ENCODE assay signal across 18 cellular contexts in genomic region chr1:61873581-61873980, GRCh38.
"Had no signal": no experiment of that assay in that cellular context is flagged by ENCODE, and none has a peak within 500 bp of the region (broad histone marks: within the 10 kb centered on the region; RNA-seq: fewer than 3 reads in every experiment).

No MANE protein-coding gene starts in this region.

- H3K4me3 ChIP-seq: mucosa of descending colon had no signal

- H3K9me3 ChIP-seq: mucosa of descending colon had no signal

- FAIRE-seq: islet of Langerhans, TTC549, urothelium cell line had no signal

- DNase-seq: activated CD4-positive, alpha-beta T cell treated with anti-CD3 and anti-CD28 coated beads, Interleukin-2, amount 10 ng/mL, durations not matched to agents 24 days and 14 days; activated CD4-positive, CD25-positive, alpha-beta regulatory T cell; activated CD8-positive, alpha-beta memory T cell treated with anti-CD3 and anti-CD28 coated beads, Interleukin-2, amount 50 U/mL, for 48 hours; activated gamma-delta T cell; activated naive CD8-positive, alpha-beta T cell treated with anti-CD3 and anti-CD28 coated beads for 36 hours; activated T-cell treated with anti-CD3 and anti-CD28 coated beads, Interleukin-2, amount 50 U/mL, for 72 hours; amygdala; cerebellar nuclear complex; effector memory CD4-positive, alpha-beta T cell; mucosa of descending colon; naive thymus-derived CD4-positive, alpha-beta T cell; retina; T-helper 17 cell had no signal

- ATAC-seq: activated T-cell treated with anti-CD3 and anti-CD28 coated beads, Interleukin-2, amount 50 U/mL, for 72 hours; left lobe of liver; mucosa of descending colon; naive thymus-derived CD4-positive, alpha-beta T cell; stimulated activated effector memory CD8-positive, alpha-beta T cell treated with anti-CD3 and anti-CD28 coated beads, Interleukin-12 subunit alpha, Interleukin-12 subunit beta, amount 100 ng/mL, for 72 hours; T-helper 17 cell had no signal
